In genomic region chr11:11915625-11916024, GRCh38 we compare ENCODE assay signal across 10 cellular contexts.
"Had no signal": no experiment of that assay in that cellular context is flagged by ENCODE, and none has a peak within 500 bp of the region (broad histone marks: within the 10 kb centered on the region; RNA-seq: fewer than 3 reads in every experiment).

No MANE protein-coding gene starts in this region.

- FAIRE-seq: HTR-8/SVneo had no signal

- H3K9ac ChIP-seq: GM23248 had no signal

- H2AFZ ChIP-seq: GM23248 had no signal

- DNase-seq: GM23248, GOT3, H7, HFFc6, KG1 had no signal

- ATAC-seq: HCT116 had no signal

- H3K9me3 Mint-ChIP-seq: HFFc6 had no signal

- H3K4me3 ChIP-seq: GM23248, HAP-1 had no signal

- H3K4me1 ChIP-seq: HAP-1 had no signal

- H3K4me3 Mint-ChIP-seq: HFFc6, IgD-negative memory B cell had no signal

- H3K27me3 Mint-ChIP-seq: IgD-negative memory B cell had no signal

- H3K9me3 ChIP-seq: HAP-1 had no signal

- H3K27ac ChIP-seq: HL-60 had no signal
